In the genomic region with DNA sequence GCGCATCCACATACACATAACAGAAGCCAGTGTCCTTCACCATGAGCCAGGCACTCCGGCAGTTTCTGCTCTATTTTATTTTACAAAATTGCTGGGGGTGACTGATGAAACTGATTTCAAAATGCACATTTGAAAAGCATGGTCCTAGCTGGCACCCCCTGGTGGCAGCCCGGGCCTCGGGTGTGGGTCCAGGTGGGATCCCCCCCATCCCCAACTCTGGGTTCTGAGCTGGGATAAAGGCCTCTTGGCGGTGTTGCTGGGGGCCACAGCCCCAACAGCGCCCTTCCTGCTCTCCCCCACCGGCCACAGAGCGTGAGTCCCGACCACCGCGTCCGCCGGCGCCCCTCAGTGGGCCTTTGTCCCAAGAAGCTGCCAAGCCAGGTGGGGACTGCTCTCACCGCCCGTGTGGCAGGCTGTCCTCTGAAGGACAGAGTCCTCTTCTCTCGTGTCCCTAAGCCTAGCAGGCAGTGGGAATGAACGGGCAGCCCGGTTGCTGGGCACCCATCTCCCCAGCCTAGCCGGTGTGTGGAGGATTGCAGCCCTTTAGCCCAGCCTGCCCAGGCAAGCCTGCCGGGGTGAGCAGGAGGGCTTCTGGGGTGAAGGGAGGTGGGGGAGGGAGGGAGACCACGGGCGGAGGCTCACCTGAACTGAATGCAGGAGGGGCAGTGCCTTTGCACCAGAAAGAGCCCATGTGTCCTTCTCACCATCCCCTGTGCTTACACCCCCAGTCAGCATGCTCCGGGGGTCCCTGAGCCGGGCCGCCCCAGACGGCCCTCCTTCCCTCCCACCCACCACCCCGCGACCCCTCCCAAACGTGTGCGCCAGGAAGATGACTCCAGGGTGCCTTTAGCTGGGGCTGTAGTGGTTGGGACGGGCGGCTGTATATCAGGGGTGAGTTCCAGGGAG, we compare ENCODE assay signal across 1 cellular context.
A peak's percentile ranks its signal among the peaks of the same experiment; 100 is the strongest.
TF ChIP-seq lines count a peak whose summit lies in the region.

No MANE protein-coding gene starts in this region.

TF ChIP-seq in HEK293, 187 proteins besides CTCF, POLR2A, EP300 and RAD21 (continued from another document):
- TF ChIP-seq, protein P1, sequence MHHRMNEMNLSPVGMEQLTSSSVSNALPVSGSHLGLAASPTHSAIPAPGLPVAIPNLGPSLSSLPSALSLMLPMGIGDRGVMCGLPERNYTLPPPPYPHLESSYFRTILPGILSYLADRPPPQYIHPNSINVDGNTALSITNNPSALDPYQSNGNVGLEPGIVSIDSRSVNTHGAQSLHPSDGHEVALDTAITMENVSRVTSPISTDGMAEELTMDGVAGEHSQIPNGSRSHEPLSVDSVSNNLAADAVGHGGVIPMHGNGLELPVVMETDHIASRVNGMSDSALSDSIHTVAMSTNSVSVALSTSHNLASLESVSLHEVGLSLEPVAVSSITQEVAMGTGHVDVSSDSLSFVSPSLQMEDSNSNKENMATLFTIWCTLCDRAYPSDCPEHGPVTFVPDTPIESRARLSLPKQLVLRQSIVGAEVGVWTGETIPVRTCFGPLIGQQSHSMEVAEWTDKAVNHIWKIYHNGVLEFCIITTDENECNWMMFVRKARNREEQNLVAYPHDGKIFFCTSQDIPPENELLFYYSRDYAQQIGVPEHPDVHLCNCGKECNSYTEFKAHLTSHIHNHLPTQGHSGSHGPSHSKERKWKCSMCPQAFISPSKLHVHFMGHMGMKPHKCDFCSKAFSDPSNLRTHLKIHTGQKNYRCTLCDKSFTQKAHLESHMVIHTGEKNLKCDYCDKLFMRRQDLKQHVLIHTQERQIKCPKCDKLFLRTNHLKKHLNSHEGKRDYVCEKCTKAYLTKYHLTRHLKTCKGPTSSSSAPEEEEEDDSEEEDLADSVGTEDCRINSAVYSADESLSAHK (tag by site-specific recombination; IDR thresholded peaks at IDR 0.05): peak; percentile 84
- no peak for TF ChIP-seq ZNF423 (tag by site-specific recombination; IDR thresholded peaks at IDR 0.05)
- TF ChIP-seq SCRT2 (tag by site-specific recombination; IDR thresholded peaks at IDR 0.05): no peak
- TF ChIP-seq, protein P2, sequence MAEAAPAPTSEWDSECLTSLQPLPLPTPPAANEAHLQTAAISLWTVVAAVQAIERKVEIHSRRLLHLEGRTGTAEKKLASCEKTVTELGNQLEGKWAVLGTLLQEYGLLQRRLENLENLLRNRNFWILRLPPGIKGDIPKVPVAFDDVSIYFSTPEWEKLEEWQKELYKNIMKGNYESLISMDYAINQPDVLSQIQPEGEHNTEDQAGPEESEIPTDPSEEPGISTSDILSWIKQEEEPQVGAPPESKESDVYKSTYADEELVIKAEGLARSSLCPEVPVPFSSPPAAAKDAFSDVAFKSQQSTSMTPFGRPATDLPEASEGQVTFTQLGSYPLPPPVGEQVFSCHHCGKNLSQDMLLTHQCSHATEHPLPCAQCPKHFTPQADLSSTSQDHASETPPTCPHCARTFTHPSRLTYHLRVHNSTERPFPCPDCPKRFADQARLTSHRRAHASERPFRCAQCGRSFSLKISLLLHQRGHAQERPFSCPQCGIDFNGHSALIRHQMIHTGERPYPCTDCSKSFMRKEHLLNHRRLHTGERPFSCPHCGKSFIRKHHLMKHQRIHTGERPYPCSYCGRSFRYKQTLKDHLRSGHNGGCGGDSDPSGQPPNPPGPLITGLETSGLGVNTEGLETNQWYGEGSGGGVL (tag by site-specific recombination; IDR thresholded peaks at IDR 0.05): 0 out of 2 replicates have a peak, but pooled peaks have one; percentile 14
- 0 out of 2 replicates have a peak, but pooled peaks have one; percentile 26 for TF ChIP-seq ZNF660 (tag by site-specific recombination; IDR thresholded peaks at IDR 0.05)
- TF ChIP-seq GLIS2 (tag by site-specific recombination; IDR thresholded peaks at IDR 0.05): peak; percentile 47; the same call in 1 of the 2 replicates
